In the genomic region with DNA sequence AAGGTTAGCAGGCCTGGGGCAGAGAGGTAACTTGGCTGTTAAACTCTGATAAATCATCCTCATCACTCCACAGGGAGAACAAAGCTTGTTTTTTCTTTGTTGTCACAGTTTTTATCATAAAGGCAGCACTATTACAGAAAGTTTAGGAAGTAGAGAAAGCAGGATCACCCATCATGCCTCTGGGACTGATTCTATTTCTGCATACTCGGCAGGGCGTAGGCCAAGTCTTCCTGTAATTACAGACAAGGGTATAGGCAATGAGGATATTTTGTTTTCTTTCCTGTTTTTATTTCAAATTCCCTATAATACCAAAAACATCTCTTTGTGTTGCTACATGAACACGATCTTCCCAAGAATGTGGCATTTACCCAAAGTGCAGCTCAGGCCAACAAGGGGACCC, we compare ENCODE assay signal across 22 cellular contexts.
A peak's percentile ranks its signal among the peaks of the same experiment; 100 is the strongest.
DNase-seq lines count a peak whose midpoint lies in the region; ATAC-seq and TF ChIP-seq lines count a peak whose summit lies in the region.
"Had no signal": no experiment of that assay in that cellular context is flagged by ENCODE, and none has a peak within 500 bp of the region (broad histone marks: within the 10 kb centered on the region; RNA-seq: fewer than 3 reads in every experiment).

No MANE protein-coding gene starts in this region.

- no peak overlapping the region for H3K4me3 Mint-ChIP-seq in central memory CD8-positive, alpha-beta T cell
- H3K4me3 Mint-ChIP-seq in neural progenitor cell (no peak overlapping the region), type B pancreatic cell (no peak overlapping the region)
- no peak overlapping the region for H3K4me3 Mint-ChIP-seq in stimulated activated naive B cell treated with anti-CD40 and anti-IgM and Interleukin-4, amounts not matched to agents 10 μg/mL and 1 μg/mL and 100 μg/mL, for 72 hours
- H3K4me3 Mint-ChIP-seq: CD8-positive, alpha-beta memory T cell had no signal

- H3K4me1 ChIP-seq in left ventricle myocardium inferior: peaks cover 19% of the 10 kb centered on the region
- H3K4me1 ChIP-seq in right atrium auricular region: peaks cover 0 to 4% of the 10 kb centered on the region in 2 donors
- H3K4me1 ChIP-seq in neural progenitor cell: peaks cover 48% of the 10 kb centered on the region

- no peaks in the 10 kb centered on the region for H3K9me3 Mint-ChIP-seq in central memory CD8-positive, alpha-beta T cell
- H3K9me3 Mint-ChIP-seq in neural progenitor cell (no peaks in the 10 kb centered on the region), type B pancreatic cell (no peaks in the 10 kb centered on the region)
- H3K9me3 Mint-ChIP-seq in stimulated activated naive B cell treated with anti-CD40 and anti-IgM and Interleukin-4, amounts not matched to agents 10 μg/mL and 1 μg/mL and 100 μg/mL, for 72 hours: no peaks in the 10 kb centered on the region

- H3K36me3 Mint-ChIP-seq in central memory CD8-positive, alpha-beta T cell (ENCODE audit: insufficient read depth): no peaks in the 10 kb centered on the region
- no peaks in the 10 kb centered on the region for H3K36me3 Mint-ChIP-seq in neural progenitor cell
- H3K36me3 Mint-ChIP-seq in type B pancreatic cell: no peaks in the 10 kb centered on the region
- H3K36me3 Mint-ChIP-seq in stimulated activated naive B cell treated with anti-CD40 and anti-IgM and Interleukin-4, amounts not matched to agents 10 μg/mL and 1 μg/mL and 100 μg/mL, for 72 hours: peaks cover 0 to 2% of the 10 kb centered on the region in 2 donors

- H3K27me3 ChIP-seq in left ventricle myocardium inferior (ENCODE audit: low read depth) (no peaks in the 10 kb centered on the region), right atrium auricular region (no peaks in the 10 kb centered on the region), neural progenitor cell (no peaks in the 10 kb centered on the region)

- no peak overlapping the region for H3K4me3 ChIP-seq in left ventricle myocardium inferior
- no peak overlapping the region for H3K4me3 ChIP-seq in right atrium auricular region
- H3K4me3 ChIP-seq in neural progenitor cell: no peak overlapping the region
- H3K4me3 ChIP-seq: SK-N-MC had no signal

- H3K9me3 ChIP-seq in left ventricle myocardium inferior (replicated peaks): peaks cover 7% of the 10 kb centered on the region
- H3K9me3 ChIP-seq in right atrium auricular region: peaks cover 0 to 2% of the 10 kb centered on the region in 2 donors
- peaks cover 6% of the 10 kb centered on the region for H3K9me3 ChIP-seq in neural progenitor cell (ENCODE audit: low read depth)

- H3K4me2 ChIP-seq in neural progenitor cell: peak overlapping the region; percentile 65

- H3K27ac Mint-ChIP-seq in central memory CD8-positive, alpha-beta T cell (ENCODE audit: low read depth): peak overlapping the region; percentile 6
- no peak overlapping the region for H3K27ac Mint-ChIP-seq in neural progenitor cell
- peak overlapping the region; percentile 5 for H3K27ac Mint-ChIP-seq in type B pancreatic cell
- no peak overlapping the region for H3K27ac Mint-ChIP-seq in stimulated activated naive B cell treated with anti-CD40 and anti-IgM and Interleukin-4, amounts not matched to agents 10 μg/mL and 1 μg/mL and 100 μg/mL, for 72 hours
- H3K27ac Mint-ChIP-seq: CD8-positive, alpha-beta memory T cell had no signal

- DNase-seq in left ventricle myocardium inferior: no peak
- no peak for DNase-seq in right atrium auricular region (ENCODE audit: low spot score)
- no peak for DNase-seq in central memory CD8-positive, alpha-beta T cell (ENCODE audit: low spot score in 2 of 2)
- no peak for DNase-seq in neural progenitor cell (ENCODE audit: low spot score)
- DNase-seq in type B pancreatic cell (ENCODE audit: extremely low spot score, unreplicated experiment): no peak
- DNase-seq in activated naive CD4-positive, alpha-beta T cell treated with anti-CD3 and anti-CD28 coated beads, Interleukin-2, amount 50 U/mL, for 16 hours: no peak
- DNase-seq in stimulated activated naive B cell treated with anti-CD40 and anti-IgM and Interleukin-4, amounts not matched to agents 10 μg/mL and 1 μg/mL and 100 μg/mL, for 72 hours: no peak
- DNase-seq in islet precursor cell: no peak
- DNase-seq: C1 segment of cervical spinal cord; Calu3; CD8-positive, alpha-beta memory T cell; DMS153; DND-41; NCI-H1092; NCI-H1417 treated with DMSO at 0.1 percent for 48 hours; NCI-H1694 treated with DMSO at 0.1 percent for 48 hours; NCI-H2227 treated with DMSO at 0.1 percent for 48 hours; NCI-H526 treated with DMSO at 0.1 percent for 48 hours; SIG-M5 had no signal

- peak overlapping the region; percentile 74 for H3K27ac ChIP-seq in left ventricle myocardium inferior (replicated peaks)
- peak overlapping the region in 1 of 2 donors; percentile 31 for H3K27ac ChIP-seq in right atrium auricular region
- no peak overlapping the region for H3K27ac ChIP-seq in neural progenitor cell
- H3K27ac ChIP-seq: HL-60, RWPE1, SK-N-MC had no signal

- no peak overlapping the region for H3K9ac ChIP-seq in neural progenitor cell

- H4K20me1 ChIP-seq in neural progenitor cell (ENCODE audit: low read depth): no peaks in the 10 kb centered on the region

- H3K4me1 Mint-ChIP-seq in central memory CD8-positive, alpha-beta T cell: no peaks in the 10 kb centered on the region
- H3K4me1 Mint-ChIP-seq in neural progenitor cell (peaks cover 15% of the 10 kb centered on the region), type B pancreatic cell (ENCODE audit: unreplicated experiment) (peaks cover 20% of the 10 kb centered on the region)
- H3K4me1 Mint-ChIP-seq in stimulated activated naive B cell treated with anti-CD40 and anti-IgM and Interleukin-4, amounts not matched to agents 10 μg/mL and 1 μg/mL and 100 μg/mL, for 72 hours: peaks cover 13 to 14% of the 10 kb centered on the region in 2 donors

- no peak for TF ChIP-seq CTCF in left ventricle myocardium inferior (IDR thresholded peaks at IDR 0.05; ENCODE audit: borderline replicate concordance)
- TF ChIP-seq CTCF in right atrium auricular region (IDR thresholded peaks at IDR 0.05): no peak
- TF ChIP-seq CTCF in neural progenitor cell (IDR thresholded peaks at IDR 0.05): no peak
- no peak for TF ChIP-seq CTCF in type B pancreatic cell (conservative IDR thresholded peaks at IDR 0.05)

- ATAC-seq in central memory CD8-positive, alpha-beta T cell (replicated peaks; ENCODE audit: extremely low read depth, poor library complexity, severe bottlenecking): no peak
- no peak for ATAC-seq in stimulated activated naive B cell treated with anti-CD40 and anti-IgM and Interleukin-4, amounts not matched to agents 10 μg/mL and 1 μg/mL and 100 μg/mL, for 72 hours (replicated peaks)

- intact Hi-C loops in left ventricle myocardium inferior (cut with micrococcal nuclease): no loop called here

- no peaks in the 10 kb centered on the region for H3K79me2 ChIP-seq in neural progenitor cell (ENCODE audit: low read depth)

- H3K27me3 Mint-ChIP-seq in central memory CD8-positive, alpha-beta T cell: peaks cover 9% of the 10 kb centered on the region
- H3K27me3 Mint-ChIP-seq in neural progenitor cell (ENCODE audit: insufficient read depth, low read depth) (peaks cover 11% of the 10 kb centered on the region), type B pancreatic cell (peaks cover 15% of the 10 kb centered on the region)
- peaks cover 21 to 24% of the 10 kb centered on the region in 2 donors for H3K27me3 Mint-ChIP-seq in stimulated activated naive B cell treated with anti-CD40 and anti-IgM and Interleukin-4, amounts not matched to agents 10 μg/mL and 1 μg/mL and 100 μg/mL, for 72 hours

- peaks cover 26% of the 10 kb centered on the region for H3F3A ChIP-seq in neural progenitor cell (ENCODE audit: low read depth)

- H2AFZ ChIP-seq in neural progenitor cell (replicated peaks): no peak overlapping the region

- H3K36me3 ChIP-seq in left ventricle myocardium inferior (no peaks in the 10 kb centered on the region), right atrium auricular region (no peaks in the 10 kb centered on the region), neural progenitor cell (peaks cover 3% of the 10 kb centered on the region)

Comparison
In these comparisons a context has a peak if more than half of its experiments do, and no peak if none do; other contexts are left out.
1. H3K27ac Mint-ChIP-seq: peak in central memory CD8-positive, alpha-beta T cell (single experiment) and type B pancreatic cell (single experiment); none in neural progenitor cell (single experiment) and stimulated activated naive B cell treated with anti-CD40 and anti-IgM and Interleukin-4, amounts not matched to agents 10 μg/mL and 1 μg/mL and 100 μg/mL, for 72 hours (single experiment).